Comparison of ENCODE assay signal across 14 cellular contexts in the genomic region with DNA sequence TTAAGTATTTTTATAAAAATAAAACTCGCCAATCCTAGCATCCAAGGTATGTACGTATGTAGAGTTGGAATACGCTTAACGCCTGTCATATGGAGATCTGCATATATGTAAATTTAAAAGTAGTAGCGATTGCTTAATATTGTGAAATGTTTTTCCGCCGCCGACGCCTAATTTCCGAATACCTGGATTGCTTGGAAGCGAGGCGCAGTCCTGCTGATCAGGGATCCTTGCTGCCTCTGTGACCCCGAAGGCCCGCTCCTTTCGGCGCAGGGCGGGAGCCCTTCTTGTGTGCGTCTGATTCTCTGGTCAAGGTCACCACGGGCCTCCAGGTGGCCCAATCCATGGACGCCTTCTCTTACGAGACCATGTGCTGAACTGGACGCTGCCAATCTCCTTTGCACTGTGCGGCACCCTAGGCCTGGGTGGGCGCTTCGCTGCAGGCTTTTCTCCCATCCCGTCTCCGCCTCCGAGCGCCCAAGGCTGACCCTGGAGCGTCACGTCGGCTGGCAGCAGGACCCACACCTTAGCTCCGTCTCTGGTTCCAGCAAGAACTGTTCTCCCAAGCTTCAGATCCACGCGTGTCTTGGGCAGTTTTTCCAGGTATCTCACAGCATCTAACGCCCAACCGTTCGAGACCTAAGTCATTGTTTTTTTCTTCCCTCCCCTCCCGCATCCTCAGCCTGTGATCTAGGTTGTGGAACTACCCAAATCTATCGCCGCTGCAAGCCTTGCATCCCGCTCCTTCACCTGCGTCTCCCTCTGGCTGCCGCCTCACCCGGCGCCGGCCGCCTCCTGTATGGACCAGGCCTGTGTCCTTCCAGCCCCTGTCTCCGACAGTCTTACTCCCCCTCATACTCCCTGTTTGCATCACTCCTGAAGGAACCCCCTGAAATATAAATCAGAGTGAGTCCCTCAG. TPM values are rescaled to one million over a fixed set of nuclear protein-coding genes. Genes with fewer than 3 reads are reported as not detected.
DNase-seq lines count a peak whose midpoint lies in the region; ATAC-seq and TF ChIP-seq lines count a peak whose summit lies in the region.
"Had no signal": no experiment of that assay in that cellular context is flagged by ENCODE, and none has a peak within 500 bp of the region (broad histone marks: within the 10 kb centered on the region; RNA-seq: fewer than 3 reads in every experiment).

No MANE protein-coding gene starts in this region.

- POLR2A ChIA-PET in naive thymus-derived CD8-positive, alpha-beta T cell (lab: Charles Lee) = interaction anchor here (2.0 to 9.4 kb wide), 3 partner anchors 13 to 31 kb away, joined by 18 to 286 read pairs (median 250); a partner anchor contains a TSS

- no peaks in the 10 kb centered on the region for H3K27me3 Mint-ChIP-seq in Calu3 (ENCODE audit: unreplicated experiment)
- H3K27me3 Mint-ChIP-seq in activated T-helper 2 cell treated with anti-CD3 and anti-CD28 coated beads, Interferon-gamma antibody, Interleukin-2, Interleukin-4, amounts not matched to agents 10 μg/mL and 5 μg/mL and 100 μg/mL, durations not matched to agents 14 hours and 24 hours and 36 hours (ENCODE audit: low read depth) = peaks cover 2% of the 10 kb centered on the region
- peaks cover 0 to 12% (median 0%) of the 10 kb centered on the region in 5 donors for H3K27me3 Mint-ChIP-seq in naive thymus-derived CD8-positive, alpha-beta T cell

- H3K27ac ChIP-seq in 22Rv1 = peak overlapping the region; percentile 87; the same call in 1 of the 2 replicates
- H3K27ac ChIP-seq: BLaER1, SK-N-MC had no signal

- intact Hi-C loops in Calu3 (cut with micrococcal nuclease; ENCODE audit: unreplicated experiment) = no loop called here
- intact Hi-C loops in activated T-helper 2 cell treated with anti-CD3 and anti-CD28 coated beads, Interferon-gamma antibody, Interleukin-2, Interleukin-4, amounts not matched to agents 10 μg/mL and 5 μg/mL and 100 μg/mL, durations not matched to agents 14 hours and 24 hours and 36 hours (cut with micrococcal nuclease) = no loop called here

- H3K4me1 Mint-ChIP-seq in Calu3 (ENCODE audit: low read depth, unreplicated experiment) = peaks cover 49% of the 10 kb centered on the region
- peaks cover 55% of the 10 kb centered on the region for H3K4me1 Mint-ChIP-seq in activated T-helper 2 cell treated with anti-CD3 and anti-CD28 coated beads, Interferon-gamma antibody, Interleukin-2, Interleukin-4, amounts not matched to agents 10 μg/mL and 5 μg/mL and 100 μg/mL, durations not matched to agents 14 hours and 24 hours and 36 hours (ENCODE audit: low read depth)
- H3K4me1 Mint-ChIP-seq in naive thymus-derived CD8-positive, alpha-beta T cell = peaks cover 39 to 68% (median 62%) of the 10 kb centered on the region in 4 donors

- H3K9me3 Mint-ChIP-seq in Calu3 (ENCODE audit: low read depth, unreplicated experiment) = no peaks in the 10 kb centered on the region
- no peaks in the 10 kb centered on the region for H3K9me3 Mint-ChIP-seq in activated T-helper 2 cell treated with anti-CD3 and anti-CD28 coated beads, Interferon-gamma antibody, Interleukin-2, Interleukin-4, amounts not matched to agents 10 μg/mL and 5 μg/mL and 100 μg/mL, durations not matched to agents 14 hours and 24 hours and 36 hours
- peaks cover 0 to 15% (median 2%) of the 10 kb centered on the region in 9 donors for H3K9me3 Mint-ChIP-seq in naive thymus-derived CD8-positive, alpha-beta T cell

- BruUV-seq in Calu3 (replicated peaks; lab: Mats Ljungman, UMichigan) = no TSS peak

- no peak for DNase-seq in Calu3
- DNase-seq in activated T-helper 2 cell treated with anti-CD3 and anti-CD28 coated beads, Interferon-gamma antibody, Interleukin-2, Interleukin-4, amounts not matched to agents 10 μg/mL and 5 μg/mL and 100 μg/mL, durations not matched to agents 14 hours and 24 hours and 36 hours (ENCODE audit: low spot score) = no peak
- DNase-seq in naive thymus-derived CD8-positive, alpha-beta T cell = no peak
- DNase-seq in stimulated activated CD4-positive, alpha-beta T cell treated with anti-CD3 and anti-CD28 coated beads, Interleukin-4, amount 100 ng/mL, for 4 hours = no peak
- no peak for DNase-seq in COR-L47 (lab: John Stamatoyannopoulos, UW)
- DNase-seq in NCI-H187 treated with DMSO at 0.1 percent for 48 hours (lab: John Stamatoyannopoulos, UW) = no peak
- DNase-seq: dorsolateral prefrontal cortex; nucleus accumbens; stimulated activated CD4-positive, alpha-beta T cell treated with anti-CD3 and anti-CD28 coated beads, Interleukin-12 subunit alpha, Interleukin-12 subunit beta, amount 100 ng/mL, for 4 hours; thyroid gland had no signal

- CTCF ChIA-PET in Calu3 (lab: Charles Lee) = no interaction called here

- no peak for ATAC-seq in naive thymus-derived CD8-positive, alpha-beta T cell
- ATAC-seq in HG03196 (IDR thresholded peaks at IDR 0.05; ENCODE audit: unreplicated experiment) = no peak

- TF ChIP-seq CTCF in 22Rv1 (IDR thresholded peaks at IDR 0.05) = no peak
- TF ChIP-seq CTCF in Calu3 (IDR thresholded peaks at IDR 0.05; ENCODE audit: unreplicated experiment) = no peak

- H3K4me3 Mint-ChIP-seq in Calu3 (ENCODE audit: low read depth, unreplicated experiment) = peak overlapping the region; percentile 68
- peak overlapping the region; percentile 51 for H3K4me3 Mint-ChIP-seq in activated T-helper 2 cell treated with anti-CD3 and anti-CD28 coated beads, Interferon-gamma antibody, Interleukin-2, Interleukin-4, amounts not matched to agents 10 μg/mL and 5 μg/mL and 100 μg/mL, durations not matched to agents 14 hours and 24 hours and 36 hours (ENCODE audit: low read depth)
- H3K4me3 Mint-ChIP-seq in naive thymus-derived CD8-positive, alpha-beta T cell = peak overlapping the region; percentile 14 to 65 (median 38)

- peaks cover 71% of the 10 kb centered on the region for H3K36me3 Mint-ChIP-seq in Calu3 (ENCODE audit: insufficient read depth, unreplicated experiment)
- peaks cover 2% of the 10 kb centered on the region for H3K36me3 Mint-ChIP-seq in activated T-helper 2 cell treated with anti-CD3 and anti-CD28 coated beads, Interferon-gamma antibody, Interleukin-2, Interleukin-4, amounts not matched to agents 10 μg/mL and 5 μg/mL and 100 μg/mL, durations not matched to agents 14 hours and 24 hours and 36 hours (ENCODE audit: low read depth)
- H3K36me3 Mint-ChIP-seq in naive thymus-derived CD8-positive, alpha-beta T cell = peaks cover 0 to 6% (median 3%) of the 10 kb centered on the region in 3 donors

- H3K27ac Mint-ChIP-seq in Calu3 (ENCODE audit: unreplicated experiment) = no peak overlapping the region
- peak overlapping the region; percentile 14 for H3K27ac Mint-ChIP-seq in activated T-helper 2 cell treated with anti-CD3 and anti-CD28 coated beads, Interferon-gamma antibody, Interleukin-2, Interleukin-4, amounts not matched to agents 10 μg/mL and 5 μg/mL and 100 μg/mL, durations not matched to agents 14 hours and 24 hours and 36 hours
- H3K27ac Mint-ChIP-seq in naive thymus-derived CD8-positive, alpha-beta T cell = peak overlapping the region in 8 of 10 donors; percentile 19 to 97 (median 51)

RNA-seq across cellular contexts. Expression of a gene that starts 3.6 kb away (rescaled TPM):
- 33.5 and 34.2 TPM in 2 replicates for total RNA-seq in Calu3 (2022)
- 32.2 and 33.0 TPM in 2 replicates for total RNA-seq in activated T-helper 2 cell treated with anti-CD3 and anti-CD28 coated beads, Interferon-gamma antibody, Interleukin-2, Interleukin-4, amounts not matched to agents 10 μg/mL and 5 μg/mL and 100 μg/mL, durations not matched to agents 14 hours and 24 hours and 36 hours
- total RNA-seq in naive thymus-derived CD8-positive, alpha-beta T cell = 10 to 100 TPM; 33.3 to 40.7 TPM
- polyA plus RNA-seq in naive thymus-derived CD8-positive, alpha-beta T cell = 1 to 10 TPM; 1.1 to 2.6 (median 1.6) TPM

RNA-seq across cellular contexts. Expression of a gene that starts 14.5 kb away (rescaled TPM):
- 1.8 and 2.4 TPM in 2 replicates for total RNA-seq in Calu3 (2022)
- total RNA-seq in activated T-helper 2 cell treated with anti-CD3 and anti-CD28 coated beads, Interferon-gamma antibody, Interleukin-2, Interleukin-4, amounts not matched to agents 10 μg/mL and 5 μg/mL and 100 μg/mL, durations not matched to agents 14 hours and 24 hours and 36 hours = 3.9 and 4.8 TPM in 2 replicates
- total RNA-seq in naive thymus-derived CD8-positive, alpha-beta T cell = 1 to 10 TPM; 3.7 to 4.2 TPM
- polyA plus RNA-seq in naive thymus-derived CD8-positive, alpha-beta T cell = under 1 TPM in 1 of 3 donors, not detected in 2; 0.40 TPM

RNA-seq across cellular contexts. Expression of a gene that starts 24.2 kb away (rescaled TPM):
- 1,679 and 1,946 TPM in 2 replicates for total RNA-seq in Calu3 (2022)
- 2,110 and 2,123 TPM in 2 replicates for total RNA-seq in activated T-helper 2 cell treated with anti-CD3 and anti-CD28 coated beads, Interferon-gamma antibody, Interleukin-2, Interleukin-4, amounts not matched to agents 10 μg/mL and 5 μg/mL and 100 μg/mL, durations not matched to agents 14 hours and 24 hours and 36 hours
- 1,000 to 10,000 TPM; 2,236 to 2,371 TPM for total RNA-seq in naive thymus-derived CD8-positive, alpha-beta T cell
- 1,000 to 10,000 TPM; 2,449 to 2,566 (median 2,565) TPM for polyA plus RNA-seq in naive thymus-derived CD8-positive, alpha-beta T cell

RNA-seq across cellular contexts. Expression of a gene that starts 41.4 kb away (rescaled TPM):
- total RNA-seq in Calu3 (2022) = 14.8 and 14.9 TPM in 2 replicates
- 15.5 and 16.9 TPM in 2 replicates for total RNA-seq in activated T-helper 2 cell treated with anti-CD3 and anti-CD28 coated beads, Interferon-gamma antibody, Interleukin-2, Interleukin-4, amounts not matched to agents 10 μg/mL and 5 μg/mL and 100 μg/mL, durations not matched to agents 14 hours and 24 hours and 36 hours
- 10 to 100 TPM; 62.7 to 64.2 TPM for total RNA-seq in naive thymus-derived CD8-positive, alpha-beta T cell
- 10 to 100 TPM; 23.6 to 36.3 (median 32.8) TPM for polyA plus RNA-seq in naive thymus-derived CD8-positive, alpha-beta T cell
